ENCODE assay signal across 7 cellular contexts in genomic region chr12:70709022-70709421, GRCh38.
"Had no signal": no experiment of that assay in that cellular context is flagged by ENCODE, and none has a peak within 500 bp of the region (broad histone marks: within the 10 kb centered on the region; RNA-seq: fewer than 3 reads in every experiment).

No MANE protein-coding gene starts in this region.

- FAIRE-seq: HepG2, HTR-8/SVneo had no signal

- DNase-seq: IMR-90, KBM-7, KG1 had no signal

- H3K9ac ChIP-seq: KMS-11 had no signal

- ATAC-seq: HepG2 had no signal

- H3K27ac ChIP-seq: HL-60, KMS-11 had no signal

- H3K4me2 ChIP-seq: KMS-11 had no signal
